10 cellular contexts compared by ENCODE assay signal in the genomic region with DNA sequence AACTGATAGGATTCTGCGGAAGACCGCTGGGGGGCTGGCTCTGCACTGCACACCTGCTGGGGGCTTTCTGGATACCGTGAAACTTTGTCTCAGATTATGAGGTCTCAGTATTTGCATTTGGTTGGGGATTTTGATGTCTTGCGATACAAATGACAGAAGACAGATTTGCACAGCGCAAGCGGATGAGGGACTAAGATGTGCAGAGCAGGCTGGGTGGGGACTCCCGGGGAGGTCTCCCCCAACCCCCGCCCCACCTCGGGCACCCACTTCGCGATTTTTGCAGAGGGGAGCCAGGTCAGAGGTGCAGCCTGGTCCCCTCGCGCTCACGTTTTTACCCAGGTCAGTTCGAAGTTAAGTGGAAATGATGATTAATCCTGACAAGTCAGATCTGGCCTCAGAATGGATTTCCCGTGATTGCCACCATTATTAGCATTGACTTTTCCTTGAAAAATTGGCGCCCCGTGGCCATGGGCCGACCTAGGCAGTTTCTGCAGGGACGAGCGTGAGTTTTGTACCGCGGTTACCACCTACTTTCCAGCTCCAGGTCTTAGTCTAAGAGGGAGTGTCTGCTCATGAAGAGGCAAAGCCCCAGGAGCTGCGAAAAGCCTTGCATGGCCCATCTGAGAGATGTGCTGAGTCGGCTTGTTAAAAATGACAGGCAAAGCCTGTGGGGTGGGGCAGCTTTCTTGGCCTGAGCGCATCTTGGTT. TPM values are rescaled to one million over a fixed set of nuclear protein-coding genes. Genes with fewer than 3 reads are reported as not detected.
DNase-seq lines count a peak whose midpoint lies in the region; ATAC-seq and TF ChIP-seq lines count a peak whose summit lies in the region.
"Had no signal": no experiment of that assay in that cellular context is flagged by ENCODE, and none has a peak within 500 bp of the region (broad histone marks: within the 10 kb centered on the region; RNA-seq: fewer than 3 reads in every experiment).

No MANE protein-coding gene starts in this region.

- no peaks in the 10 kb centered on the region for H3K9me3 Mint-ChIP-seq in activated naive CD4-positive, alpha-beta T cell treated with anti-CD3 and anti-CD28 coated beads, Interleukin-2, amount 50 U/mL, for 24 hours
- no peaks in the 10 kb centered on the region for H3K9me3 Mint-ChIP-seq in T-helper 2 cell treated with Interferon-gamma antibody and Interleukin-4, amounts not matched to agents 5 μg/mL and 100 μg/mL, for 36 hours
- H3K9me3 Mint-ChIP-seq in glutamatergic neuron (ENCODE audit: unreplicated experiment), result no peaks in the 10 kb centered on the region

- H3K27ac Mint-ChIP-seq in activated naive CD4-positive, alpha-beta T cell treated with anti-CD3 and anti-CD28 coated beads, Interleukin-2, amount 50 U/mL, for 24 hours, result peak overlapping the region; percentile 4
- no peak overlapping the region for H3K27ac Mint-ChIP-seq in T-helper 2 cell treated with Interferon-gamma antibody and Interleukin-4, amounts not matched to agents 5 μg/mL and 100 μg/mL, for 36 hours
- no peak overlapping the region for H3K27ac Mint-ChIP-seq in glutamatergic neuron (ENCODE audit: unreplicated experiment)

- H3K4me3 Mint-ChIP-seq in activated naive CD4-positive, alpha-beta T cell treated with anti-CD3 and anti-CD28 coated beads, Interleukin-2, amount 50 U/mL, for 24 hours, result peak overlapping the region; percentile 77
- H3K4me3 Mint-ChIP-seq in T-helper 2 cell treated with Interferon-gamma antibody and Interleukin-4, amounts not matched to agents 5 μg/mL and 100 μg/mL, for 36 hours, result peak overlapping the region; percentile 73
- H3K4me3 Mint-ChIP-seq in glutamatergic neuron (ENCODE audit: unreplicated experiment), result peak overlapping the region; percentile 75

- ATAC-seq in stimulated activated naive CD8-positive, alpha-beta T cell treated with anti-CD3 and anti-CD28 coated beads, Interleukin-15, Interleukin-2, amounts not matched to agents 100 U/mL and 50 U/mL, for 24 hours, result peak; percentile 43
- ATAC-seq in GM18520 (IDR thresholded peaks at IDR 0.05; ENCODE audit: unreplicated experiment), result no peak

- DNase-seq in activated naive CD4-positive, alpha-beta T cell treated with Interleukin-2 at 50 U/mL for 16 hours, result no peak
- DNase-seq in T-helper 2 cell treated with Interferon-gamma antibody and Interleukin-4, amounts not matched to agents 5 μg/mL and 100 μg/mL, for 36 hours (ENCODE audit: low spot score), result peak; percentile 11
- DNase-seq in glutamatergic neuron, result no peak
- DNase-seq in stimulated activated naive CD8-positive, alpha-beta T cell treated with anti-CD3 and anti-CD28 coated beads, Interleukin-15, Interleukin-2, amounts not matched to agents 100 U/mL and 50 U/mL, for 24 hours, result peak; percentile 32
- DNase-seq in GDM1 (lab: John Stamatoyannopoulos, UW), result no peak
- DNase-seq in NCI-H146 treated with DMSO at 0.1 percent for 48 hours (lab: John Stamatoyannopoulos, UW; ENCODE audit: unreplicated experiment), result no peak
- DNase-seq: foreskin melanocyte, right cardiac atrium had no signal

- no peaks in the 10 kb centered on the region for H3K36me3 Mint-ChIP-seq in activated naive CD4-positive, alpha-beta T cell treated with anti-CD3 and anti-CD28 coated beads, Interleukin-2, amount 50 U/mL, for 24 hours
- no peaks in the 10 kb centered on the region for H3K36me3 Mint-ChIP-seq in T-helper 2 cell treated with Interferon-gamma antibody and Interleukin-4, amounts not matched to agents 5 μg/mL and 100 μg/mL, for 36 hours (ENCODE audit: low read depth)
- H3K36me3 Mint-ChIP-seq in glutamatergic neuron (ENCODE audit: unreplicated experiment), result peaks cover 6% of the 10 kb centered on the region

- TF ChIP-seq CTCF in glutamatergic neuron (IDR thresholded peaks at IDR 0.05; ENCODE audit: partially characterized antibody, unreplicated experiment), result no peak

- peaks cover 38% of the 10 kb centered on the region for H3K27me3 Mint-ChIP-seq in activated naive CD4-positive, alpha-beta T cell treated with anti-CD3 and anti-CD28 coated beads, Interleukin-2, amount 50 U/mL, for 24 hours
- peaks cover 66% of the 10 kb centered on the region for H3K27me3 Mint-ChIP-seq in T-helper 2 cell treated with Interferon-gamma antibody and Interleukin-4, amounts not matched to agents 5 μg/mL and 100 μg/mL, for 36 hours (ENCODE audit: low read depth)
- peaks cover 18% of the 10 kb centered on the region for H3K27me3 Mint-ChIP-seq in glutamatergic neuron (ENCODE audit: unreplicated experiment)

- peaks cover 23% of the 10 kb centered on the region for H3K4me1 Mint-ChIP-seq in activated naive CD4-positive, alpha-beta T cell treated with anti-CD3 and anti-CD28 coated beads, Interleukin-2, amount 50 U/mL, for 24 hours
- peaks cover 20% of the 10 kb centered on the region for H3K4me1 Mint-ChIP-seq in T-helper 2 cell treated with Interferon-gamma antibody and Interleukin-4, amounts not matched to agents 5 μg/mL and 100 μg/mL, for 36 hours (ENCODE audit: low read depth)
- H3K4me1 Mint-ChIP-seq in glutamatergic neuron (ENCODE audit: low read depth, unreplicated experiment), result peaks cover 2% of the 10 kb centered on the region

RNA-seq across cellular contexts. Expression of a gene that starts 1.3 kb away (rescaled TPM):
- total RNA-seq in glutamatergic neuron (ENCODE audit: unreplicated experiment), result not detected

RNA-seq across cellular contexts. Expression of a gene that starts 33.2 kb away (rescaled TPM):
- not detected for total RNA-seq in glutamatergic neuron (ENCODE audit: unreplicated experiment)

RNA-seq across cellular contexts. Expression of a gene that starts 38.0 kb away (rescaled TPM):
- not detected for total RNA-seq in glutamatergic neuron (ENCODE audit: unreplicated experiment)
- total RNA-seq: right cardiac atrium had no signal

Comparison
In these comparisons a context has a peak if more than half of its experiments do, and no peak if none do; other contexts are left out.
1. DNase-seq: peak in T-helper 2 cell treated with Interferon-gamma antibody and Interleukin-4, amounts not matched to agents 5 μg/mL and 100 μg/mL, for 36 hours (single experiment) and stimulated activated naive CD8-positive, alpha-beta T cell treated with anti-CD3 and anti-CD28 coated beads, Interleukin-15, Interleukin-2, amounts not matched to agents 100 U/mL and 50 U/mL, for 24 hours (single experiment); none in activated naive CD4-positive, alpha-beta T cell treated with Interleukin-2 at 50 U/mL for 16 hours (single experiment), glutamatergic neuron (single experiment), GDM1 (single experiment) and NCI-H146 treated with DMSO at 0.1 percent for 48 hours (single experiment).
2. Peak in every context shown above with its lines, with median percentiles within 50 percentile points of each other: H3K4me3 Mint-ChIP-seq.